ENCODE assay signal across 8 cellular contexts in genomic region chr12:55955800-55956508, GRCh38. TPM values are rescaled to one million over a fixed set of nuclear protein-coding genes. Genes with fewer than 3 reads are reported as not detected.
DNase-seq lines count a peak whose midpoint lies in the region; ATAC-seq and TF ChIP-seq lines count a peak whose summit lies in the region.

No MANE protein-coding gene starts in this region.

- DNase-seq in ELF-1 (ENCODE audit: low read depth, low spot score) (peak; percentile 87), NCI-H226 (peak; percentile 86), kidney glomerular epithelial cell (lab: John Stamatoyannopoulos, UW) (peak; percentile 83), GM10266 (ENCODE audit: extremely low spot score) (no peak)
- DNase-seq in activated T-helper 2 cell treated with anti-CD3 and anti-CD28 coated beads, Interferon-gamma antibody, Interleukin-2, Interleukin-4, amounts not matched to agents 10 μg/mL and 5 μg/mL and 100 μg/mL, durations not matched to agents 14 hours and 24 hours and 36 hours (ENCODE audit: low spot score) = peak; percentile 28

- H3K27me3 Mint-ChIP-seq in activated T-helper 2 cell treated with anti-CD3 and anti-CD28 coated beads, Interferon-gamma antibody, Interleukin-2, Interleukin-4, amounts not matched to agents 10 μg/mL and 5 μg/mL and 100 μg/mL, durations not matched to agents 14 hours and 24 hours and 36 hours (ENCODE audit: low read depth) = no peaks in the 10 kb centered on the region

- H3K4me1 Mint-ChIP-seq in activated T-helper 2 cell treated with anti-CD3 and anti-CD28 coated beads, Interferon-gamma antibody, Interleukin-2, Interleukin-4, amounts not matched to agents 10 μg/mL and 5 μg/mL and 100 μg/mL, durations not matched to agents 14 hours and 24 hours and 36 hours (ENCODE audit: low read depth) = peaks cover 4% of the 10 kb centered on the region

- no peaks in the 10 kb centered on the region for H3K9me3 Mint-ChIP-seq in activated T-helper 2 cell treated with anti-CD3 and anti-CD28 coated beads, Interferon-gamma antibody, Interleukin-2, Interleukin-4, amounts not matched to agents 10 μg/mL and 5 μg/mL and 100 μg/mL, durations not matched to agents 14 hours and 24 hours and 36 hours

- intact Hi-C loops in activated T-helper 2 cell treated with anti-CD3 and anti-CD28 coated beads, Interferon-gamma antibody, Interleukin-2, Interleukin-4, amounts not matched to agents 10 μg/mL and 5 μg/mL and 100 μg/mL, durations not matched to agents 14 hours and 24 hours and 36 hours (cut with micrococcal nuclease) = no loop called here

- ATAC-seq in GM21529 (IDR thresholded peaks at IDR 0.05; ENCODE audit: unreplicated experiment) (no peak), HG03469 (IDR thresholded peaks at IDR 0.05; ENCODE audit: unreplicated experiment) (no peak), GM18858 (IDR thresholded peaks at IDR 0.05; ENCODE audit: unreplicated experiment) (no peak)

- H3K36me3 Mint-ChIP-seq in activated T-helper 2 cell treated with anti-CD3 and anti-CD28 coated beads, Interferon-gamma antibody, Interleukin-2, Interleukin-4, amounts not matched to agents 10 μg/mL and 5 μg/mL and 100 μg/mL, durations not matched to agents 14 hours and 24 hours and 36 hours (ENCODE audit: low read depth) = peaks cover 48% of the 10 kb centered on the region

- peak overlapping the region; percentile 4 for H3K27ac Mint-ChIP-seq in activated T-helper 2 cell treated with anti-CD3 and anti-CD28 coated beads, Interferon-gamma antibody, Interleukin-2, Interleukin-4, amounts not matched to agents 10 μg/mL and 5 μg/mL and 100 μg/mL, durations not matched to agents 14 hours and 24 hours and 36 hours

- no peak overlapping the region for H3K4me3 Mint-ChIP-seq in activated T-helper 2 cell treated with anti-CD3 and anti-CD28 coated beads, Interferon-gamma antibody, Interleukin-2, Interleukin-4, amounts not matched to agents 10 μg/mL and 5 μg/mL and 100 μg/mL, durations not matched to agents 14 hours and 24 hours and 36 hours (ENCODE audit: low read depth)

- no peak for TF ChIP-seq CTCF in GM10266 (IDR thresholded peaks at IDR 0.05; ENCODE audit: control insufficient read depth, insufficient read depth, low read depth, missing control alignments)

RNA-seq across cellular contexts. Expression of gene PMEL, which starts 9.9 kb away (rescaled TPM):
- 0.32 and 0.37 TPM in 2 replicates for total RNA-seq in activated T-helper 2 cell treated with anti-CD3 and anti-CD28 coated beads, Interferon-gamma antibody, Interleukin-2, Interleukin-4, amounts not matched to agents 10 μg/mL and 5 μg/mL and 100 μg/mL, durations not matched to agents 14 hours and 24 hours and 36 hours

RNA-seq across cellular contexts. Expression of gene CDK2, which starts 10.7 kb away (rescaled TPM):
- 116 and 121 TPM in 2 replicates for total RNA-seq in activated T-helper 2 cell treated with anti-CD3 and anti-CD28 coated beads, Interferon-gamma antibody, Interleukin-2, Interleukin-4, amounts not matched to agents 10 μg/mL and 5 μg/mL and 100 μg/mL, durations not matched to agents 14 hours and 24 hours and 36 hours

RNA-seq across cellular contexts. Expression of gene RAB5B, which starts 17.9 kb away (rescaled TPM):
- total RNA-seq in activated T-helper 2 cell treated with anti-CD3 and anti-CD28 coated beads, Interferon-gamma antibody, Interleukin-2, Interleukin-4, amounts not matched to agents 10 μg/mL and 5 μg/mL and 100 μg/mL, durations not matched to agents 14 hours and 24 hours and 36 hours = 47.9 and 51.0 TPM in 2 replicates

RNA-seq across cellular contexts. Expression of gene DGKA, which starts 25.0 kb away (rescaled TPM):
- total RNA-seq in activated T-helper 2 cell treated with anti-CD3 and anti-CD28 coated beads, Interferon-gamma antibody, Interleukin-2, Interleukin-4, amounts not matched to agents 10 μg/mL and 5 μg/mL and 100 μg/mL, durations not matched to agents 14 hours and 24 hours and 36 hours = 218 and 242 TPM in 2 replicates

RNA-seq across cellular contexts. Expression of gene PYM1, which starts 28.3 kb away (rescaled TPM):
- total RNA-seq in activated T-helper 2 cell treated with anti-CD3 and anti-CD28 coated beads, Interferon-gamma antibody, Interleukin-2, Interleukin-4, amounts not matched to agents 10 μg/mL and 5 μg/mL and 100 μg/mL, durations not matched to agents 14 hours and 24 hours and 36 hours = 37.5 and 43.4 TPM in 2 replicates
